ENCODE assay signal across 10 cellular contexts in genomic region chr11:47257178-47257517, GRCh38. TPM values are rescaled to one million over a fixed set of nuclear protein-coding genes. Genes with fewer than 3 reads are reported as not detected.
A peak's percentile ranks its signal among the peaks of the same experiment; 100 is the strongest.
DNase-seq lines count a peak whose midpoint lies in the region; ATAC-seq and TF ChIP-seq lines count a peak whose summit lies in the region.
"Had no signal": no experiment of that assay in that cellular context is flagged by ENCODE, and none has a peak within 500 bp of the region (broad histone marks: within the 10 kb centered on the region; RNA-seq: fewer than 3 reads in every experiment).

No MANE protein-coding gene starts in this region.

- BruUV-seq in Panc1 (replicated peaks; lab: Mats Ljungman, UMichigan) = no TSS peak

- WGBS in ectodermal cell, 2 experiments = 76 to 80% methylated on average over 2 of the region's 2 CpGs

- DNase-seq in Panc1 (ENCODE audit: low read depth, low spot score) (no peak), tibial artery (no peak), islet precursor cell (no peak), SW 1271 (lab: John Stamatoyannopoulos, UW) (no peak)
- DNase-seq: activated CD4-positive, alpha-beta T cell treated with anti-CD3 and anti-CD28 coated beads for 48 hours; foreskin keratinocyte had no signal

- POLR2A ChIA-PET in Panc1 (lab: Charles Lee) = interaction anchor here (0.8 kb wide), 1 partner anchor 72 kb away, joined by 3 read pairs; no protein-coding TSS in a partner anchor

- H3K4me3 ChIP-seq in Panc1 (ENCODE audit: low read depth in 2 of 2, low read length in 2 of 2) (0 out of 4 replicates have a peak overlapping the region, but pooled peaks of 1 of the 2 experiments have one; percentile 10), ectodermal cell (ENCODE audit: insufficient read depth, low read depth, low read length) (peak overlapping the region; percentile 5), mucosa of stomach (ENCODE audit: low read length) (peak overlapping the region; percentile 1), tibial artery (peak overlapping the region; percentile 43 to 49)

- no peaks in the 10 kb centered on the region for H3K9me3 ChIP-seq in Panc1 (ENCODE audit: control insufficient read depth, insufficient read depth, low read depth, low read length)
- H3K9me3 ChIP-seq in ectodermal cell (ENCODE audit: control insufficient read depth, low read length) = no peaks in the 10 kb centered on the region
- no peaks in the 10 kb centered on the region for H3K9me3 ChIP-seq in mucosa of stomach (ENCODE audit: control insufficient read depth, low read length)
- no peaks in the 10 kb centered on the region for H3K9me3 ChIP-seq in tibial artery

- intact Hi-C loops in Panc1 (cut with micrococcal nuclease; ENCODE audit: unreplicated experiment) = loop anchor here (10.0 kb wide), 2 partner anchors 82 to 98 kb away; partner anchors contain the start of genes ARFGAP2 and MYBPC3
- intact Hi-C loops in tibial artery (cut with DNase I; ENCODE audit: low total_unique reads) = no loop called here

- ATAC-seq in Panc1 (peak; percentile 14), HG02763 (IDR thresholded peaks at IDR 0.05; ENCODE audit: unreplicated experiment) (no peak)

- no peak for TF ChIP-seq CTCF in Panc1 (IDR thresholded peaks at IDR 0.05)
- no peak for TF ChIP-seq CTCF in tibial artery (IDR thresholded peaks at IDR 0.05)

- CTCF ChIA-PET in Panc1 (lab: Charles Lee) = interaction anchor here (0.7 kb wide), 1 partner anchor 37 kb away, joined by 3 read pairs; no protein-coding TSS in a partner anchor

- H3K36me3 ChIP-seq in Panc1 (ENCODE audit: control insufficient read depth, insufficient read depth, low read length) (no peaks in the 10 kb centered on the region), ectodermal cell (ENCODE audit: control insufficient read depth, insufficient read depth, low read length) (no peaks in the 10 kb centered on the region), mucosa of stomach (ENCODE audit: control insufficient read depth, insufficient read depth, low read length) (no peaks in the 10 kb centered on the region), tibial artery (peaks cover 0 to 12% (median 0%) of the 10 kb centered on the region in 3 donors)

- peak overlapping the region; percentile 68 for H3K9ac ChIP-seq in mucosa of stomach (ENCODE audit: low read length)
- H3K9ac ChIP-seq: KMS-11 had no signal

- H3K4me1 ChIP-seq in Panc1 (ENCODE audit: control insufficient read depth, insufficient read depth, low read length) = peaks cover 32% of the 10 kb centered on the region
- H3K4me1 ChIP-seq in ectodermal cell (ENCODE audit: control insufficient read depth, insufficient read depth, low read length) = peaks cover 15% of the 10 kb centered on the region
- peaks cover 40% of the 10 kb centered on the region for H3K4me1 ChIP-seq in mucosa of stomach (ENCODE audit: control insufficient read depth, insufficient read depth, low read length)
- peaks cover 0 to 56% (median 33%) of the 10 kb centered on the region in 4 donors for H3K4me1 ChIP-seq in tibial artery
- H3K4me1 ChIP-seq: foreskin keratinocyte had no signal

- H3K27me3 ChIP-seq in Panc1 (ENCODE audit: control insufficient read depth, insufficient read depth, low read length) (no peaks in the 10 kb centered on the region), ectodermal cell (ENCODE audit: control insufficient read depth, insufficient read depth, low read length, poor library complexity, severe bottlenecking) (no peaks in the 10 kb centered on the region), mucosa of stomach (ENCODE audit: control insufficient read depth, insufficient read depth, low read length) (no peaks in the 10 kb centered on the region), tibial artery (no peaks in the 10 kb centered on the region)
- H3K27me3 ChIP-seq: foreskin keratinocyte had no signal

- H3K27ac ChIP-seq in Panc1 (ENCODE audit: low read length) = peak overlapping the region; percentile 73
- peak overlapping the region; percentile 9 for H3K27ac ChIP-seq in ectodermal cell (ENCODE audit: insufficient read depth, low read depth, low read length, poor library complexity, severe bottlenecking)
- H3K27ac ChIP-seq in tibial artery = peak overlapping the region; percentile 71 to 74
- H3K27ac ChIP-seq: foreskin keratinocyte, KMS-11 had no signal

- in situ Hi-C loops in Panc1 (cut with HindIII; ENCODE audit: low pct_unique_long_range_greater_than_20kb, low sequenced_read_pairs) = no loop called here

RNA-seq across cellular contexts. Expression of gene NR1H3, which starts 0.6 kb away (rescaled TPM):
- 17.2 TPM for total RNA-seq in Panc1 (2021; ENCODE audit: unreplicated experiment)
- 19.7 TPM for polyA plus RNA-seq in Panc1 (2012; ENCODE audit: insufficient read length)
- 31.3 TPM for polyA plus RNA-seq in ectodermal cell (2013, experiment 1 of 4)
- 29.7 TPM for polyA plus RNA-seq in ectodermal cell (2013, experiment 2 of 4)
- polyA plus RNA-seq in ectodermal cell (2013, experiment 3 of 4) = 25.6 TPM
- 27.7 TPM for polyA plus RNA-seq in ectodermal cell (2013, experiment 4 of 4)

RNA-seq across cellular contexts. Expression of gene ACP2, which starts 8.5 kb away (rescaled TPM):
- 28.4 TPM for total RNA-seq in Panc1 (2021; ENCODE audit: unreplicated experiment)
- 28.7 TPM for polyA plus RNA-seq in Panc1 (2012; ENCODE audit: insufficient read length)
- 41.4 TPM for polyA plus RNA-seq in ectodermal cell (2013, experiment 1 of 4)
- polyA plus RNA-seq in ectodermal cell (2013, experiment 2 of 4) = 57.1 TPM
- polyA plus RNA-seq in ectodermal cell (2013, experiment 3 of 4) = 29.4 TPM
- 45.1 TPM for polyA plus RNA-seq in ectodermal cell (2013, experiment 4 of 4)

RNA-seq across cellular contexts. Expression of gene MADD, which starts 12.8 kb away (rescaled TPM):
- total RNA-seq in Panc1 (2021; ENCODE audit: unreplicated experiment) = 51.1 TPM
- 42.9 TPM for polyA plus RNA-seq in Panc1 (2012; ENCODE audit: insufficient read length)
- polyA plus RNA-seq in ectodermal cell (2013, experiment 1 of 4) = 31.4 TPM
- polyA plus RNA-seq in ectodermal cell (2013, experiment 2 of 4) = 26.2 TPM
- 18.7 TPM for polyA plus RNA-seq in ectodermal cell (2013, experiment 3 of 4)
- polyA plus RNA-seq in ectodermal cell (2013, experiment 4 of 4) = 22.5 TPM

RNA-seq across cellular contexts. Expression of gene DDB2, which starts 42.4 kb away (rescaled TPM):
- 33.6 TPM for total RNA-seq in Panc1 (2021; ENCODE audit: unreplicated experiment)
- polyA plus RNA-seq in Panc1 (2012; ENCODE audit: insufficient read length) = 20.3 TPM
- polyA plus RNA-seq in ectodermal cell (2013, experiment 1 of 4) = 64.8 TPM
- polyA plus RNA-seq in ectodermal cell (2013, experiment 2 of 4) = 54.7 TPM
- polyA plus RNA-seq in ectodermal cell (2013, experiment 3 of 4) = 53.0 TPM
- polyA plus RNA-seq in ectodermal cell (2013, experiment 4 of 4) = 50.7 TPM

Comparison
In these comparisons a context has a peak if more than half of its experiments do, and no peak if none do; other contexts are left out.
1. H3K27ac ChIP-seq: peak in every context shown above with its lines; median percentile 73 in Panc1; 72 in tibial artery; 9 in ectodermal cell.